Comparison of ENCODE assay signal across 18 cellular contexts in genomic region chr3:113221703-113222257, GRCh38. TPM values are rescaled to one million over a fixed set of nuclear protein-coding genes. Genes with fewer than 3 reads are reported as not detected.
"Had no signal": no experiment of that assay in that cellular context is flagged by ENCODE, and none has a peak within 500 bp of the region (broad histone marks: within the 10 kb centered on the region; RNA-seq: fewer than 3 reads in every experiment).

No MANE protein-coding gene starts in this region.

- DNase-seq: activated CD4-positive, alpha-beta memory T cell treated with anti-CD3 and anti-CD28 coated beads, Interleukin-2, amount 10 ng/mL, durations not matched to agents 7 days and 5 days; activated CD4-positive, alpha-beta T cell treated with anti-CD3 and anti-CD28 coated beads for 36 hours; activated naive CD4-positive, alpha-beta T cell; central memory CD4-positive, alpha-beta T cell; cortex of kidney; effector memory CD8-positive, alpha-beta T cell; foreskin fibroblast; stimulated activated CD4-positive, alpha-beta T cell treated with anti-CD3 and anti-CD28 coated beads, Interleukin-12 subunit alpha, Interleukin-12 subunit beta, amount 100 ng/mL, for 4 hours; stimulated activated naive CD4-positive, alpha-beta T cell treated with Interleukin-2 at 50 U/mL for 16 hours; T-cell; T1000 had no signal

- H3K36me3 ChIP-seq: neutrophil had no signal

- H3K4me3 Mint-ChIP-seq: activated CD4-positive, alpha-beta memory T cell treated with anti-CD3 and anti-CD28 coated beads, Interleukin-2, amount 10 ng/mL, durations not matched to agents 7 days and 5 days; activated CD4-positive, alpha-beta T cell treated with anti-CD3 and anti-CD28 coated beads for 36 hours; activated T-helper 1 cell treated with anti-CD3 and anti-CD28 coated beads, Interleukin-12 subunit alpha, Interleukin-12 subunit beta, Interleukin-2, Interleukin-4 antibody, amounts not matched to agents 30 ng/mL and 10 ng/mL and 1 ng/mL, durations not matched to agents 14 hours and 24 hours and 36 hours; effector memory CD8-positive, alpha-beta T cell; memory B cell; T-cell had no signal

- H3K4me3 ChIP-seq: SK-N-MC had no signal

- H3K36me3 Mint-ChIP-seq: memory B cell, T-cell had no signal

- H3K9me3 Mint-ChIP-seq: activated CD4-positive, alpha-beta memory T cell treated with anti-CD3 and anti-CD28 coated beads, Interleukin-2, amount 10 ng/mL, durations not matched to agents 7 days and 5 days; activated T-helper 1 cell treated with anti-CD3 and anti-CD28 coated beads, Interleukin-12 subunit alpha, Interleukin-12 subunit beta, Interleukin-2, Interleukin-4 antibody, amounts not matched to agents 30 ng/mL and 10 ng/mL and 1 ng/mL, durations not matched to agents 14 hours and 24 hours and 36 hours; effector memory CD8-positive, alpha-beta T cell; memory B cell; T-cell had no signal

- H3K9me3 ChIP-seq: neutrophil had no signal

- H3K27me3 Mint-ChIP-seq: progenitor cell of endocrine pancreas had no signal

- H3K27ac ChIP-seq: neutrophil, SK-N-MC had no signal

- ATAC-seq: activated CD4-positive, alpha-beta T cell treated with anti-CD3 and anti-CD28 coated beads for 36 hours; effector memory CD8-positive, alpha-beta T cell; left lobe of liver; sciatic nerve; T-cell had no signal

- H3K27ac Mint-ChIP-seq: activated CD4-positive, alpha-beta memory T cell treated with anti-CD3 and anti-CD28 coated beads, Interleukin-2, amount 10 ng/mL, durations not matched to agents 7 days and 5 days; activated CD4-positive, alpha-beta T cell treated with anti-CD3 and anti-CD28 coated beads for 36 hours; activated T-helper 1 cell treated with anti-CD3 and anti-CD28 coated beads, Interleukin-12 subunit alpha, Interleukin-12 subunit beta, Interleukin-2, Interleukin-4 antibody, amounts not matched to agents 30 ng/mL and 10 ng/mL and 1 ng/mL, durations not matched to agents 14 hours and 24 hours and 36 hours; effector memory CD8-positive, alpha-beta T cell; memory B cell; progenitor cell of endocrine pancreas; T-cell had no signal

RNA-seq across cellular contexts. Expression of gene BOC, which starts 10.4 kb away (rescaled TPM):
- total RNA-seq: activated CD4-positive, alpha-beta memory T cell treated with anti-CD3 and anti-CD28 coated beads, Interleukin-2, amount 10 ng/mL, durations not matched to agents 7 days and 5 days had no signal
